ENCODE assay signal across 10 cellular contexts in genomic region chrX:29382811-29383210, GRCh38.
"Had no signal": no experiment of that assay in that cellular context is flagged by ENCODE, and none has a peak within 500 bp of the region (broad histone marks: within the 10 kb centered on the region; RNA-seq: fewer than 3 reads in every experiment).

No MANE protein-coding gene starts in this region.

- DNase-seq: GM23248, GOT3, H7, H9, HCEC 1CT, HFFc6 had no signal

- H3K9me3 ChIP-seq: HAP-1 had no signal

- H3K36me3 ChIP-seq: HAP-1 had no signal

- H3K27ac ChIP-seq: GM23248 had no signal

- H3K4me3 ChIP-seq: GM23248, GM23338, HAP-1 had no signal

- H3K4me2 ChIP-seq: GM23338 had no signal

- ATAC-seq: GM23338, HCT116 had no signal

- FAIRE-seq: H54 had no signal

- H3K9ac ChIP-seq: GM23248 had no signal

- H2AFZ ChIP-seq: GM23248, GM23338 had no signal
